In genomic region chr3:128496602-128497304, GRCh38 we compare ENCODE assay signal across 1 cellular context.
TF ChIP-seq lines count a peak whose summit lies in the region.

No MANE protein-coding gene starts in this region.

TF ChIP-seq in K562, 482 proteins besides CTCF, POLR2A, EP300 and RAD21 (continued from another document):
- TF ChIP-seq RERE (CRISPR knock-in tag; IDR thresholded peaks at IDR 0.05; ENCODE audit: borderline replicate concordance) (no peak), NONO (IDR thresholded peaks at IDR 0.05; ENCODE audit: low read depth in 2 of 2, low read length in 1 of 2) (no peak), ZNF668 (CRISPR knock-in tag; IDR thresholded peaks at IDR 0.05) (peak; percentile 57; the same call in 1 of the 2 replicates), RBM39 (optimal IDR thresholded peaks at IDR 0.05; ENCODE audit: low read depth, low read length) (no peak), SMARCA4 (IDR thresholded peaks at IDR 0.05) (peak; percentile 9; the same call in 1 of the 2 replicates), MYC (IDR thresholded peaks at IDR 0.05; ENCODE audit: low read depth, low read length) (0 out of 2 replicates have a peak, but pooled peaks have one; percentile 50), MYC (CRISPR knock-in tag; IDR thresholded peaks at IDR 0.05; ENCODE audit: borderline replicate concordance, low read depth) (peak; percentile 91; the same call in 1 of the 2 replicates), ZNF584 (CRISPR knock-in tag; IDR thresholded peaks at IDR 0.05; ENCODE audit: low read depth) (peak; percentile 76; the same call in 1 of the 2 replicates), ZBTB49 (CRISPR knock-in tag; IDR thresholded peaks at IDR 0.05; ENCODE audit: borderline replicate concordance) (no peak), KDM2B (CRISPR knock-in tag; IDR thresholded peaks at IDR 0.05) (no peak)
- TF ChIP-seq, protein P1, sequence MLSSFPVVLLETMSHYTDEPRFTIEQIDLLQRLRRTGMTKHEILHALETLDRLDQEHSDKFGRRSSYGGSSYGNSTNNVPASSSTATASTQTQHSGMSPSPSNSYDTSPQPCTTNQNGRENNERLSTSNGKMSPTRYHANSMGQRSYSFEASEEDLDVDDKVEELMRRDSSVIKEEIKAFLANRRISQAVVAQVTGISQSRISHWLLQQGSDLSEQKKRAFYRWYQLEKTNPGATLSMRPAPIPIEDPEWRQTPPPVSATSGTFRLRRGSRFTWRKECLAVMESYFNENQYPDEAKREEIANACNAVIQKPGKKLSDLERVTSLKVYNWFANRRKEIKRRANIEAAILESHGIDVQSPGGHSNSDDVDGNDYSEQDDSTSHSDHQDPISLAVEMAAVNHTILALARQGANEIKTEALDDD (IDR thresholded peaks at IDR 0.05) = no peak
